In the genomic region with DNA sequence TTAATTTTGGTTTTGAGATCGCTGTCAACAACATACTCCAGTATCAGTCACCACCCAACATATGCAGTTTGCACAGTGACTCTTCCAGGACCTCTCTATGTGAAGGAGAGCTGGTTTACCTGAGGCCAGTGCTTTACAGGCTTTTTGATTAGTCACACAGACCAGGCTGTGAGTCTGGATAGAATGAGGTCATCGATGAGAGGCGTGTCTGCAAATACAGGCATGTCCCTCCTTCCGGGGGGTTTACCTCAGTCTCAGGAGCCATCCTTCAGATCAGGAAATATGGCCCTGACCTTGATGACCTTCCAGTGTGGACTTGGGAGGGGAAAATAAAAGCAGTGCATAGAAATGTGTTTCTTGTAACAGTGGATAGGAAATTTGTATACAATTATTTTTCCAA, we compare ENCODE assay signal across 14 cellular contexts.
DNase-seq lines count a peak whose midpoint lies in the region; ATAC-seq lines count a peak whose summit lies in the region.
"Had no signal": no experiment of that assay in that cellular context is flagged by ENCODE, and none has a peak within 500 bp of the region (broad histone marks: within the 10 kb centered on the region; RNA-seq: fewer than 3 reads in every experiment).

No MANE protein-coding gene starts in this region.

- DNase-seq in DMS53 treated with DMSO at 0.1 percent for 48 hours (lab: John Stamatoyannopoulos, UW; ENCODE audit: unreplicated experiment) = peak; percentile 82
- DNase-seq in HK-2 (ENCODE audit: unreplicated experiment) = peak; percentile 50
- peak; percentile 8 for DNase-seq in amniotic epithelial cell (ENCODE audit: low read depth)
- DNase-seq in kidney glomerular epithelial cell (lab: John Stamatoyannopoulos, UW) = peak; percentile 47
- DNase-seq in NCI-H1930 (lab: John Stamatoyannopoulos, UW) = no peak
- no peak for DNase-seq in NCI-H2171 (lab: John Stamatoyannopoulos, UW)
- DNase-seq: activated CD4-positive, alpha-beta T cell treated with anti-CD3 and anti-CD28 coated beads, Interleukin-2, amount 50 U/mL, for 48 hours; DND-41; effector memory CD4-positive, alpha-beta T cell; KBM-7; NCI-H446; T-helper 1 cell had no signal

- ATAC-seq in GM18909 (IDR thresholded peaks at IDR 0.05; ENCODE audit: poor library complexity, unreplicated experiment) (no peak), HG02571 (IDR thresholded peaks at IDR 0.05; ENCODE audit: unreplicated experiment) (no peak)

Comparison
In these comparisons a context has a peak if more than half of its experiments do, and no peak if none do; other contexts are left out.
1. DNase-seq: peak in DMS53 treated with DMSO at 0.1 percent for 48 hours (single experiment), HK-2 (single experiment), amniotic epithelial cell (single experiment) and kidney glomerular epithelial cell (single experiment); none in NCI-H1930 (0 of 2) and NCI-H2171 (single experiment).